Comparison of ENCODE assay signal across 9 cellular contexts in the genomic region with DNA sequence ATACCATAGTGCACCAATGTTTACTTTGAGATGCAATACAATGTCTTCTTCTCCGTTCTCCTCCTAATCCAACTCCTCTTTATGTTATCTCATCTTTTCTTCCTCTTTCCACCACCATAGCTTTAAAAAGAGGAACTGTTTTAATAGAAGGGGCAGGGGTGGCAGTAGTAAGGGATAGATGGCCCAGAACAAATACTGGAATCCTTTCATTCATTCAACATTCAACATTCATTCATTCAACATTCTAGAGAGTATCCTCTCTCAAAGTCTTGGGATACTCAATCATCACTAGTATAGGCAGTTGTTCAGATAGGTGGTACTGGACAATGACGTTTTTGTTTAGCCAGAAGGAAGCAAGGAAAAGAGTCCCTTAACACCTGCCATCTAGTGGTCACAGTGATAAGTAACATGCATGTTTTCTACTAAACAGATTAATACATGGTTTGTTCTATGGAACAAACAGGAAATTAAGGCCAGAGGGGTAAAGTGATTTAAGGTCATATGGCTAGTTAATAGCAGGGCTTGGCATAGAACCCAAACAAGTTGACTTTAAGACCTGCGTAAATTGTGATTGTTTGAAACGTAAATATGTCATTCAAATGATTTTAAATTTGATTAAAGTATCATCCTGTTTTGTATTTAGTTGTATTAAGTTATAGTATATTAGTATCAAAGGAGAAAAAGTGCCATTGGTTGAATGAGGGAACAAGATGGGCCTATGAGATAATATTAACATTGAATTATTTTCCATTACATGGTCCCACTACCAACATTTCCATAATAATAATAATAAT. TPM values are rescaled to one million over a fixed set of nuclear protein-coding genes. Genes with fewer than 3 reads are reported as not detected.
A peak's percentile ranks its signal among the peaks of the same experiment; 100 is the strongest.
DNase-seq lines count a peak whose midpoint lies in the region; ATAC-seq and TF ChIP-seq lines count a peak whose summit lies in the region.
"Had no signal": no experiment of that assay in that cellular context is flagged by ENCODE, and none has a peak within 500 bp of the region (broad histone marks: within the 10 kb centered on the region; RNA-seq: fewer than 3 reads in every experiment).

No MANE protein-coding gene starts in this region.

- H3K4me3 ChIP-seq in H7 (ENCODE audit: insufficient read depth, low read depth, low read length), result no peak overlapping the region
- no peak overlapping the region for H3K4me3 ChIP-seq in ascending aorta

- peaks cover 21% of the 10 kb centered on the region for H3K9me3 Mint-ChIP-seq in activated CD4-positive, alpha-beta T cell treated with anti-CD3 and anti-CD28 coated beads, Interleukin-2, amount 10 ng/mL, durations not matched to agents 24 days and 14 days

- peaks cover 16% of the 10 kb centered on the region for H3K27me3 Mint-ChIP-seq in activated CD4-positive, alpha-beta T cell treated with anti-CD3 and anti-CD28 coated beads, Interleukin-2, amount 10 ng/mL, durations not matched to agents 24 days and 14 days

- peak; percentile 53 for DNase-seq in CD1c-positive myeloid dendritic cell (ENCODE audit: extremely low spot score)
- peak; percentile 59 for DNase-seq in H7
- peak; percentile 42 to 74 for DNase-seq in NCI-H446 (lab: John Stamatoyannopoulos, UW)
- DNase-seq in ascending aorta (ENCODE audit: low spot score in 2 of 2), result no peak
- DNase-seq in left colon, result no peak
- DNase-seq in activated T-cell treated with anti-CD3 and anti-CD28 coated beads, Interleukin-2, amount 50 U/mL, for 1 hour, result no peak
- no peak for DNase-seq in activated CD4-positive, alpha-beta T cell treated with anti-CD3 and anti-CD28 coated beads, Interleukin-2, amount 10 ng/mL, durations not matched to agents 24 days and 14 days

- H3K4me1 ChIP-seq in ascending aorta, result peaks cover 0 to 9% of the 10 kb centered on the region in 2 donors

- intact Hi-C loops in ascending aorta (cut with DNase I), result loop anchor here (5.0 to 10.0 kb wide), 5 partner anchors 82 to 1284 kb away; a partner anchor contains a TSS
- intact Hi-C loops in left colon (cut with DNase I, micrococcal nuclease), result no loop called here
- intact Hi-C loops in activated CD4-positive, alpha-beta T cell treated with anti-CD3 and anti-CD28 coated beads, Interleukin-2, amount 10 ng/mL, durations not matched to agents 24 days and 14 days (cut with micrococcal nuclease), result loop anchor here (5.0 to 10.0 kb wide), 2 partner anchors 52 to 406 kb away; no protein-coding TSS in a partner anchor

- no peaks in the 10 kb centered on the region for H3K36me3 ChIP-seq in H7 (replicated peaks; ENCODE audit: control insufficient read depth, insufficient read depth, low read length)
- H3K36me3 ChIP-seq in ascending aorta, result no peaks in the 10 kb centered on the region

- H3K27me3 ChIP-seq in H7 (ENCODE audit: control insufficient read depth, insufficient read depth, low read length) (no peaks in the 10 kb centered on the region), ascending aorta (no peaks in the 10 kb centered on the region)

- H3K27ac Mint-ChIP-seq in activated CD4-positive, alpha-beta T cell treated with anti-CD3 and anti-CD28 coated beads, Interleukin-2, amount 10 ng/mL, durations not matched to agents 24 days and 14 days, result no peak overlapping the region

- ATAC-seq in left colon (peak; percentile 29), HG03469 (IDR thresholded peaks at IDR 0.05; ENCODE audit: unreplicated experiment) (no peak)
- ATAC-seq: naive thymus-derived CD4-positive, alpha-beta T cell had no signal

- H3K4me1 Mint-ChIP-seq in activated CD4-positive, alpha-beta T cell treated with anti-CD3 and anti-CD28 coated beads, Interleukin-2, amount 10 ng/mL, durations not matched to agents 24 days and 14 days, result peaks cover 18% of the 10 kb centered on the region

- peak in 2 of 3 experiments; percentile 27 to 31 for TF ChIP-seq CTCF in ascending aorta (IDR thresholded peaks at IDR 0.05)

- no peak overlapping the region for H3K27ac ChIP-seq in ascending aorta

- no peaks in the 10 kb centered on the region for H3K9me3 ChIP-seq in ascending aorta

- H3K4me3 Mint-ChIP-seq in activated CD4-positive, alpha-beta T cell treated with anti-CD3 and anti-CD28 coated beads, Interleukin-2, amount 10 ng/mL, durations not matched to agents 24 days and 14 days, result no peak overlapping the region

- H3K36me3 Mint-ChIP-seq in activated CD4-positive, alpha-beta T cell treated with anti-CD3 and anti-CD28 coated beads, Interleukin-2, amount 10 ng/mL, durations not matched to agents 24 days and 14 days (ENCODE audit: low read depth), result peaks cover 5% of the 10 kb centered on the region

RNA-seq across cellular contexts. Expression of a gene that starts 26.9 kb away (rescaled TPM):
- total RNA-seq in H7 (2014; rRNA removed; shearing (Covaris generic)), result 0.63 and 1.0 TPM in 2 replicates
- total RNA-seq in ascending aorta (1.8 TPM), left colon (10 to 100 TPM; 35.5 to 43.8 TPM)
- total RNA-seq in activated CD4-positive, alpha-beta T cell treated with anti-CD3 and anti-CD28 coated beads, Interleukin-2, amount 10 ng/mL, durations not matched to agents 24 days and 14 days, result 2.1 and 2.4 TPM in 2 replicates

Comparison
In these comparisons a context has a peak if more than half of its experiments do, and no peak if none do; other contexts are left out.
1. DNase-seq: peak in CD1c-positive myeloid dendritic cell (single experiment), H7 (single experiment) and NCI-H446 (2 of 2); none in ascending aorta (0 of 2), left colon (0 of 2), activated T-cell treated with anti-CD3 and anti-CD28 coated beads, Interleukin-2, amount 50 U/mL, for 1 hour (single experiment) and activated CD4-positive, alpha-beta T cell treated with anti-CD3 and anti-CD28 coated beads, Interleukin-2, amount 10 ng/mL, durations not matched to agents 24 days and 14 days (single experiment).
2. RNA of a gene that starts 26.9 kb away (total RNA-seq): 35.5 to 43.8 TPM in left colon; 2.1 to 2.4 TPM in activated CD4-positive, alpha-beta T cell treated with anti-CD3 and anti-CD28 coated beads, Interleukin-2, amount 10 ng/mL, durations not matched to agents 24 days and 14 days, 1.8 TPM in ascending aorta (single experiment) and 0.63 to 1.0 TPM in H7; every median in the first group is over 10 times any median in the second.
3. intact Hi-C loops: an anchor here in ascending aorta (5.0 to 10.0 kb wide) and activated CD4-positive, alpha-beta T cell treated with anti-CD3 and anti-CD28 coated beads, Interleukin-2, amount 10 ng/mL, durations not matched to agents 24 days and 14 days (5.0 to 10.0 kb wide); none called in left colon.